9 cellular contexts compared by ENCODE assay signal in the genomic region with DNA sequence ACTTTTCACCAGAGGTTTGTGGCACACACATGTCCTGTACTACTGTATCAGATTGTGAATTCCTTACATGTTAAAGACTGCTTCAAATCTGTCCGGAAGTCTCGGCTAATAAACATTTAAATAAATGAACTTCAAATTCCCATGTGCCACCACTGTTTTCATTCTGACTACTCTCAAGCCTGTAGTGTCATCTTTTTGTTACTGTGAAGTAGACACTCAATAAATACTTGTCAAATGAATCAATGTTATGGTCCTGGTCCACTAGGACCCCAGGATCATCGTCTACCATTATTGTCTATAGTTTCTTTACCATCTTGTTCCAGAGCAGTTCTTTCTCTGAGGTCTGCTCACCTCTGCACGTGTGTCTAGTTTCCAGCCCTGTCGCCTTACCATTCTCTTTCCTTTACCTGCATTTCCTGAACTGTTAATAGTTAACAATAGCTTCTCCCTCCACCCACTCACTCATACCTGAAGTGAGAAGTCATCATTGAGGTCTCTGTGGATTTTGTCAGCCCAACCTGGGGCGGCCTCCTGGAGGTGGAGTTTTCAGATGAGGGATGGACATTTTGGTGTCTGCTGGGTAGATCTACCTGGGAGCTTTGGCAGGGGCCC.
DNase-seq lines count a peak whose midpoint lies in the region; ATAC-seq, FAIRE-seq and TF ChIP-seq lines count a peak whose summit lies in the region.
"Had no signal": no experiment of that assay in that cellular context is flagged by ENCODE, and none has a peak within 500 bp of the region (broad histone marks: within the 10 kb centered on the region; RNA-seq: fewer than 3 reads in every experiment).

No MANE protein-coding gene starts in this region.

- no peaks in the 10 kb centered on the region for H3K27me3 Mint-ChIP-seq in astrocyte (ENCODE audit: low read depth, unreplicated experiment)

- CTCF ChIA-PET in AG04450 (lab: Charles Lee), result interaction anchor here (1.4 to 1.6 kb wide), 2 partner anchors 22 to 44 kb away, joined by 3 to 6 read pairs; no protein-coding TSS in a partner anchor

- H3K27me3 ChIP-seq in AG04450 (ENCODE audit: control insufficient read depth, insufficient read depth, low read length) (no peaks in the 10 kb centered on the region), astrocyte (ENCODE audit: insufficient read depth, low read length) (no peaks in the 10 kb centered on the region)
- H3K27me3 ChIP-seq: MG63 had no signal

- TF ChIP-seq CTCF in AG04450 (IDR thresholded peaks at IDR 0.05; ENCODE audit: low read depth, low read length), result no peak
- TF ChIP-seq CTCF in astrocyte (IDR thresholded peaks at IDR 0.05; ENCODE audit: insufficient read depth, low read depth, low read length), result no peak
- no peak for TF ChIP-seq CTCF in mucosa of descending colon (IDR thresholded peaks at IDR 0.05)

- H2AFZ ChIP-seq in astrocyte (ENCODE audit: low read depth, low read length), result no peak overlapping the region

- peaks cover 88% of the 10 kb centered on the region for H3K79me2 ChIP-seq in astrocyte (ENCODE audit: insufficient read depth, low read length)

- peaks cover 7% of the 10 kb centered on the region for H3K36me3 Mint-ChIP-seq in astrocyte (ENCODE audit: low read depth, unreplicated experiment)

- no peaks in the 10 kb centered on the region for H3K9me3 Mint-ChIP-seq in astrocyte (ENCODE audit: unreplicated experiment)

- no peaks in the 10 kb centered on the region for H3K9me3 ChIP-seq in AG04450 (ENCODE audit: control insufficient read depth, insufficient read depth, low read length)
- H3K9me3 ChIP-seq in astrocyte (ENCODE audit: insufficient read depth, low read depth, low read length), result no peaks in the 10 kb centered on the region
- H3K9me3 ChIP-seq in mucosa of descending colon, result no peaks in the 10 kb centered on the region
- H3K9me3 ChIP-seq: MG63 had no signal

- peaks cover 78% of the 10 kb centered on the region for H3K4me1 Mint-ChIP-seq in astrocyte (ENCODE audit: low read depth, unreplicated experiment)

- H3K9ac ChIP-seq in astrocyte (ENCODE audit: low read length), result peak overlapping the region; percentile 74

- intact Hi-C loops in mucosa of descending colon (cut with DNase I, micrococcal nuclease), result no loop called here

- no peak for FAIRE-seq in astrocyte (lab: Jason Lieb, UNC)

- H3K4me3 ChIP-seq in AG04450 (ENCODE audit: low read depth, low read length), result no peak overlapping the region
- H3K4me3 ChIP-seq in astrocyte (ENCODE audit: insufficient read depth, low read depth, low read length), result no peak overlapping the region
- no peak overlapping the region for H3K4me3 ChIP-seq in mucosa of descending colon
- H3K4me3 ChIP-seq: MG63 had no signal

- H3K36me3 ChIP-seq in astrocyte (ENCODE audit: insufficient read depth, low read length), result no peaks in the 10 kb centered on the region
- H3K36me3 ChIP-seq in mucosa of descending colon (ENCODE audit: low read depth), result no peaks in the 10 kb centered on the region

- H3K4me2 ChIP-seq in astrocyte (ENCODE audit: low read length), result peak overlapping the region; percentile 82

- H3K4me1 ChIP-seq in astrocyte (ENCODE audit: insufficient read depth, low read length) (peaks cover 83% of the 10 kb centered on the region), mucosa of descending colon (ENCODE audit: low read depth) (peaks cover 38% of the 10 kb centered on the region)

- H4K20me1 ChIP-seq in astrocyte (ENCODE audit: insufficient read depth, low read length), result peaks cover 96% of the 10 kb centered on the region

- H3K27ac ChIP-seq in AG04450 (ENCODE audit: low read depth, low read length) (peak overlapping the region; percentile 2), astrocyte (ENCODE audit: low read depth, low read length) (peak overlapping the region; percentile 75)

- no peak overlapping the region for H3K4me3 Mint-ChIP-seq in astrocyte (ENCODE audit: unreplicated experiment)

- H3K27ac Mint-ChIP-seq in astrocyte (ENCODE audit: unreplicated experiment), result peak overlapping the region; percentile 88

- POLR2A ChIA-PET in AG04450 (lab: Yijun Ruan, JAX), result interaction anchor here (1.4 kb wide), 1 partner anchor 23 kb away, joined by 3 read pairs; no protein-coding TSS in a partner anchor

- no peak for DNase-seq in AG04450 (ENCODE audit: low read depth, low spot score)
- peak; percentile 21 for DNase-seq in astrocyte (ENCODE audit: low read depth)
- DNase-seq in mucosa of descending colon, result no peak
- DNase-seq in AML-193 (lab: John Stamatoyannopoulos, UW), result no peak
- DNase-seq in cerebellum (ENCODE audit: low spot score), result no peak
- DNase-seq in activated CD8-positive, alpha-beta memory T cell treated with anti-CD3 and anti-CD28 coated beads for 24 hours, result no peak

- ATAC-seq in HG02610 (IDR thresholded peaks at IDR 0.05; ENCODE audit: unreplicated experiment), result peak; percentile 39
- peak; percentile 4 for ATAC-seq in mucosa of descending colon
- ATAC-seq in HG03280 (IDR thresholded peaks at IDR 0.05; ENCODE audit: unreplicated experiment), result no peak
